ENCODE assay signal across 8 cellular contexts in the genomic region with DNA sequence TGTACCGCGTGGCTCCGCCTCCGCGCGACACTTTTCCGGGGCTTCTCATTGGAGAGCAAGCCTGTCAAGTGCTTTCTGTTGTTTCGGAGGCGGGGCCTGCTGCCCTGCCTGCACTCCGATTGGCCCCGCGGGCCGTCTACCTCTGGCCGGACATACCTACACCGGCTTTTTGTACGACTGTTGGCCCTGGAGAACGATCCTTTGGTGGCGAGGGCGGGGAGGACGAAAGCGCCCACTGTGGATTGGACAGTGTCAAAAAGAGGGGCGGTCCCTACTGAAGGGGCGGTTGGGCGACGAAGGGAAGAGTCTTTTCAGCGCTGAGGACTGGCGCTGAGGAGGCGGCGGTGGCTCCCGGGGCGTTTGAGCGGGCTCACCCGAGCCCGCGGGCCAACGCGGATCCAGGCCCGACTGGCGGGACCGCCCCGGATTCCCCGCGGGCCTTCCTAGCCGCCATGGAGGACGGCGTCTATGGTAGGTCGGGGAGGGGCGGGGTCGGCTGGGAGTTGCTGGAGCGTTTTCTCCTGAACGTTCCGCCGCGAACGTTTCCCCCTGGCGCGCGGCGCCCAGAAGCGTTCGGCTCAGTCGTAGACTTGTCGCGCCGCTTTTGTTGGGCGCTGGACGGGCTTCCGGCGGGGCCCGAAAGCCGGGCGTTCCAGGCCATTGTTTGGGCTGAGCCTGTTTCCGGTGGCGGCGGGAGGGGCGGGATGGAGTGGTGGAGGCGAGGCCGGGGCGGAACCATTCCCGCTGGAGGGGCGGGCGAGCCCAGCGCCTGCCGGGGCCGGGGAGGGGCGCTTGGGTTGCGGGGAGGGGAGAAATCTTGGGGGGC.
DNase-seq lines count a peak whose midpoint lies in the region; ATAC-seq and TF ChIP-seq lines count a peak whose summit lies in the region.

A gene with protein sequence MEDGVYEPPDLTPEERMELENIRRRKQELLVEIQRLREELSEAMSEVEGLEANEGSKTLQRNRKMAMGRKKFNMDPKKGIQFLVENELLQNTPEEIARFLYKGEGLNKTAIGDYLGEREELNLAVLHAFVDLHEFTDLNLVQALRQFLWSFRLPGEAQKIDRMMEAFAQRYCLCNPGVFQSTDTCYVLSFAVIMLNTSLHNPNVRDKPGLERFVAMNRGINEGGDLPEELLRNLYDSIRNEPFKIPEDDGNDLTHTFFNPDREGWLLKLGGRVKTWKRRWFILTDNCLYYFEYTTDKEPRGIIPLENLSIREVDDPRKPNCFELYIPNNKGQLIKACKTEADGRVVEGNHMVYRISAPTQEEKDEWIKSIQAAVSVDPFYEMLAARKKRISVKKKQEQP (plus strand): TSS at position 314 of the 826 bp plus-strand sequence. CDS start 139 bp downstream, at position 453.

- in situ Hi-C loops in astrocyte of the cerebellum (cut with HindIII; ENCODE audit: low sequenced_read_pairs), result no loop called here

- ATAC-seq in GM18508 (IDR thresholded peaks at IDR 0.05; ENCODE audit: insufficient read depth, unreplicated experiment) (peak; percentile 83), HG03025 (IDR thresholded peaks at IDR 0.05; ENCODE audit: low FRiP score, unreplicated experiment) (peak; percentile 92)

- DNase-seq in NCI-H2029 treated with DMSO at 0.1 percent for 48 hours (lab: John Stamatoyannopoulos, UW), result peak; percentile 100
- DNase-seq in T-helper 9 cell, result peak; percentile 96
- peak; percentile 100 for DNase-seq in astrocyte of the cerebellum (ENCODE audit: low read depth)
- DNase-seq in hepatic stellate cell (ENCODE audit: low spot score), result peak; percentile 99
- DNase-seq in retinal pigment epithelial cell (ENCODE audit: low read depth), result no peak
- no peak for DNase-seq in retina

- TF ChIP-seq CTCF in astrocyte of the cerebellum (IDR thresholded peaks at IDR 0.05; ENCODE audit: low read depth, low read length, missing control alignments), result no peak
- TF ChIP-seq CTCF in retinal pigment epithelial cell (conservative IDR thresholded peaks at IDR 0.05; ENCODE audit: low read depth, low read length), result no peak

- H3K4me3 ChIP-seq in astrocyte of the cerebellum (ENCODE audit: low read depth, low read length), result peak within 1 kb of the TSS; percentile 94
- peak within 1 kb of the TSS; percentile 89 for H3K4me3 ChIP-seq in retinal pigment epithelial cell (ENCODE audit: low read length)

Comparison
In these comparisons a context has a peak if more than half of its experiments do, and no peak if none do; other contexts are left out.
1. DNase-seq: peak in NCI-H2029 treated with DMSO at 0.1 percent for 48 hours (single experiment), T-helper 9 cell (single experiment), astrocyte of the cerebellum (single experiment) and hepatic stellate cell (single experiment); none in retinal pigment epithelial cell (single experiment) and retina (single experiment).